ENCODE assay signal across 14 cellular contexts in the genomic region with DNA sequence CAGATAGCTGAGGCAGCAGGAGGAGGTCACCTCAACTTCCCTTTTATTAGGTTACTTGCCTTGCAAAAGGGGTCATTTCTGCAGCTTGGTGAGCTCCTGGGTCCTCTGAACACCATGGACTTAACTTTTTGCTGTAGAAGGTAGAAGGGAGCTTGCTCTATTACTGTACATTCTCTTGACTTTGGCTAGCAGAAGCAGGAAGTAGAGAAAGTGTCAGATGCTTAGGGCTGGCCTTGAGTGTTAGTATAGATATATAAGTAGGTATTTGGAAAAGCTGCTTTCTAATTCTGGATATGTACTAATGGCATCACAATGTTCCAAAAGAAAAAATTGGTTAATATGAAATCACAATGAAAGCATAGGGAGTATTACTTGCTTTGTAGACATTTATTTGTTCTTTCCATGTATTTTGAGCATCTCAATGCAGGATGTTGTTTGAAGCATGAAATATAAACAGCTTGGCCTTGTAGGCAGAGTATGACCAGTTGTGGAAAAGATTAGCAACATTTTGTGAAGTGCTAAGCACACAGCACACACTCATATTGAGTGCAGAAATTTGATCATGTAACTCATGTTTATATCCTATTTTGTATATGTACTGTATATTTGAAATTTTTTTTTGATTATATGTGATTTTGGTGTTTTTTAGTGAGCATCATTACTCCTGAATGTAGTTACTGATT.
DNase-seq lines count a peak whose midpoint lies in the region; ATAC-seq and TF ChIP-seq lines count a peak whose summit lies in the region.
"Had no signal": no experiment of that assay in that cellular context is flagged by ENCODE, and none has a peak within 500 bp of the region (broad histone marks: within the 10 kb centered on the region; RNA-seq: fewer than 3 reads in every experiment).

No MANE protein-coding gene starts in this region.

- intact Hi-C loops in mucosa of descending colon (cut with DNase I, micrococcal nuclease) (no loop called here), prostate gland (cut with DNase I) (no loop called here)

- peak overlapping the region in 6 of 8 donors; percentile 0 to 86 (median 53) for H3K27ac Mint-ChIP-seq in CD8-positive, alpha-beta memory T cell
- peak overlapping the region; percentile 73 for H3K27ac Mint-ChIP-seq in activated naive CD8-positive, alpha-beta T cell

- H3K9me3 Mint-ChIP-seq in CD8-positive, alpha-beta memory T cell, result no peaks in the 10 kb centered on the region
- no peaks in the 10 kb centered on the region for H3K9me3 Mint-ChIP-seq in activated naive CD8-positive, alpha-beta T cell (ENCODE audit: low read depth)

- CTCF ChIA-PET in CD8-positive, alpha-beta memory T cell (lab: Charles Lee), result interaction anchor here (1.4 kb wide), 1 partner anchor 89 kb away, joined by 5 read pairs; no protein-coding TSS in a partner anchor

- peaks cover 0 to 50% (median 4%) of the 10 kb centered on the region in 3 donors for H3K36me3 Mint-ChIP-seq in CD8-positive, alpha-beta memory T cell
- H3K36me3 Mint-ChIP-seq in activated naive CD8-positive, alpha-beta T cell, result peaks cover 11% of the 10 kb centered on the region

- no peak for TF ChIP-seq CTCF in mucosa of descending colon (IDR thresholded peaks at IDR 0.05)
- TF ChIP-seq CTCF in prostate gland (IDR thresholded peaks at IDR 0.05), result no peak

- H3K4me3 Mint-ChIP-seq in CD8-positive, alpha-beta memory T cell, result peak overlapping the region in 2 of 7 donors; percentile 15 to 41
- H3K4me3 Mint-ChIP-seq in activated naive CD8-positive, alpha-beta T cell, result no peak overlapping the region

- H3K27me3 Mint-ChIP-seq in CD8-positive, alpha-beta memory T cell, result no peaks in the 10 kb centered on the region
- no peaks in the 10 kb centered on the region for H3K27me3 Mint-ChIP-seq in activated naive CD8-positive, alpha-beta T cell

- H3K27ac ChIP-seq in CD8-positive, alpha-beta memory T cell (ENCODE audit: low read depth, low read length), result no peak overlapping the region
- no peak overlapping the region for H3K27ac ChIP-seq in prostate gland
- H3K27ac ChIP-seq: C4-2B, sigmoid colon had no signal

- H3K4me1 Mint-ChIP-seq in CD8-positive, alpha-beta memory T cell, result peaks cover 60 to 79% (median 78%) of the 10 kb centered on the region in 3 donors
- peaks cover 73% of the 10 kb centered on the region for H3K4me1 Mint-ChIP-seq in activated naive CD8-positive, alpha-beta T cell (ENCODE audit: low read depth)

- no peak for TF ChIP-seq POLR2A in prostate gland (IDR thresholded peaks at IDR 0.05)

- POLR2A ChIA-PET in CD8-positive, alpha-beta memory T cell (lab: Charles Lee), result no interaction called here

- H3K4me3 ChIP-seq in CD8-positive, alpha-beta memory T cell (ENCODE audit: low read length), result no peak overlapping the region
- H3K4me3 ChIP-seq in mucosa of descending colon (no peak overlapping the region), prostate gland (no peak overlapping the region)
- H3K4me3 ChIP-seq: sigmoid colon had no signal

- peaks cover 14% of the 10 kb centered on the region for H3K36me3 ChIP-seq in CD8-positive, alpha-beta memory T cell (ENCODE audit: insufficient read depth, low read length)
- H3K36me3 ChIP-seq in mucosa of descending colon (ENCODE audit: low read depth) (no peaks in the 10 kb centered on the region), prostate gland (no peaks in the 10 kb centered on the region)

- peaks cover 25% of the 10 kb centered on the region for H3K4me1 ChIP-seq in CD8-positive, alpha-beta memory T cell (ENCODE audit: insufficient read depth, low read length)
- peaks cover 11% of the 10 kb centered on the region for H3K4me1 ChIP-seq in mucosa of descending colon (ENCODE audit: low read depth)
- H3K4me1 ChIP-seq in prostate gland (replicated peaks), result peaks cover 3% of the 10 kb centered on the region

- ATAC-seq in HG03442 (IDR thresholded peaks at IDR 0.05; ENCODE audit: unreplicated experiment), result peak; percentile 45
- ATAC-seq in mucosa of descending colon, result peak; percentile 54
- ATAC-seq in GM18520 (IDR thresholded peaks at IDR 0.05; ENCODE audit: unreplicated experiment), result no peak
- ATAC-seq: esophagus mucosa had no signal

- H3K27me3 ChIP-seq in CD8-positive, alpha-beta memory T cell (ENCODE audit: insufficient read depth, low read length, poor library complexity, severe bottlenecking), result no peaks in the 10 kb centered on the region
- H3K27me3 ChIP-seq in prostate gland (replicated peaks; ENCODE audit: insufficient read depth), result no peaks in the 10 kb centered on the region
- H3K27me3 ChIP-seq: sigmoid colon had no signal

- no peaks in the 10 kb centered on the region for H3K9me3 ChIP-seq in CD8-positive, alpha-beta memory T cell (ENCODE audit: low read length)
- H3K9me3 ChIP-seq in mucosa of descending colon, result no peaks in the 10 kb centered on the region
- H3K9me3 ChIP-seq in prostate gland, result no peaks in the 10 kb centered on the region
- H3K9me3 ChIP-seq: sigmoid colon had no signal

- no peak for DNase-seq in CD8-positive, alpha-beta memory T cell
- no peak for DNase-seq in mucosa of descending colon
- DNase-seq in retina, result no peak
- no peak for DNase-seq in mesenteric fat pad (ENCODE audit: low spot score)
- DNase-seq in prostate gland (ENCODE audit: low spot score), result no peak
- DNase-seq: activated CD4-positive, alpha-beta T cell treated with anti-CD3 and anti-CD28 coated beads, Interleukin-2, amount 50 U/mL, for 1 hour; activated naive CD4-positive, alpha-beta T cell treated with Interleukin-2 at 50 U/mL for 16 hours; NCI-H774; sigmoid colon had no signal
